ENCODE assay signal across 21 cellular contexts in genomic region chr22:26551568-26551967, GRCh38. TPM values are rescaled to one million over a fixed set of nuclear protein-coding genes. Genes with fewer than 3 reads are reported as not detected.
DNase-seq lines count a peak whose midpoint lies in the region; ATAC-seq and TF ChIP-seq lines count a peak whose summit lies in the region.
"Had no signal": no experiment of that assay in that cellular context is flagged by ENCODE, and none has a peak within 500 bp of the region (broad histone marks: within the 10 kb centered on the region; RNA-seq: fewer than 3 reads in every experiment).

No MANE protein-coding gene starts in this region.

- peak overlapping the region in 2 of 5 donors; percentile 33 to 42 for H3K4me3 Mint-ChIP-seq in immature natural killer cell
- H3K4me3 Mint-ChIP-seq: stimulated activated naive CD8-positive, alpha-beta T cell treated with anti-CD3 and anti-CD28 coated beads, Interleukin-15, Interleukin-2, amounts not matched to agents 100 ng/mL and 50 ng/mL, for 24 hours had no signal

- no peak overlapping the region for H2AK5ac ChIP-seq in trophoblast cell (ENCODE audit: low read length)

- peaks cover 85 to 93% of the 10 kb centered on the region in 2 donors for H3K4me1 Mint-ChIP-seq in immature natural killer cell

- H4K20me1 ChIP-seq in BLaER1 = peaks cover 66% of the 10 kb centered on the region
- H4K20me1 ChIP-seq in KMS-11 (ENCODE audit: insufficient read depth) = no peaks in the 10 kb centered on the region

- H3K79me1 ChIP-seq in trophoblast cell (ENCODE audit: low read length) = no peaks in the 10 kb centered on the region

- H3K27ac Mint-ChIP-seq in immature natural killer cell = peak overlapping the region; percentile 45 to 87 (median 84)
- H3K27ac Mint-ChIP-seq: stimulated activated naive CD8-positive, alpha-beta T cell treated with anti-CD3 and anti-CD28 coated beads, Interleukin-15, Interleukin-2, amounts not matched to agents 100 ng/mL and 50 ng/mL, for 24 hours had no signal

- no peak overlapping the region for H3K14ac ChIP-seq in trophoblast cell (ENCODE audit: low read length)

- no peak overlapping the region for H2BK5ac ChIP-seq in trophoblast cell (ENCODE audit: low read depth, low read length, poor library complexity)

- H3K4me1 ChIP-seq in BLaER1 = peaks cover 89% of the 10 kb centered on the region
- peaks cover 86% of the 10 kb centered on the region for H3K4me1 ChIP-seq in KMS-11 (ENCODE audit: low read depth, poor library complexity, severe bottlenecking)
- H3K4me1 ChIP-seq in trophoblast cell (ENCODE audit: control insufficient read depth in 1 of 2, insufficient read depth in 2 of 2, low read length in 2 of 2) = peaks cover 6 to 8% of the 10 kb centered on the region in 2 experiments
- H3K4me1 ChIP-seq: uterus had no signal

- H3K27ac ChIP-seq in BLaER1 (peak overlapping the region; percentile 57; the same call in 1 of the 2 replicates), KMS-11 (no peak overlapping the region; the same call in 1 of the 2 replicates), trophoblast cell (ENCODE audit: low read depth, low read length) (no peak overlapping the region)
- H3K27ac ChIP-seq: neutrophil, uterus had no signal

- H2AFZ ChIP-seq in KMS-11 (ENCODE audit: low read depth) (no peak overlapping the region), trophoblast cell (ENCODE audit: insufficient read depth, low read length, poor library complexity) (no peak overlapping the region)

- H3K4ac ChIP-seq in trophoblast cell (ENCODE audit: low read depth, low read length) = no peak overlapping the region

- no peak overlapping the region for H3K23ac ChIP-seq in trophoblast cell (ENCODE audit: low read length)

- H3K9me3 ChIP-seq in BLaER1 (no peaks in the 10 kb centered on the region), trophoblast cell (ENCODE audit: insufficient read depth, low read depth, low read length) (no peaks in the 10 kb centered on the region)
- H3K9me3 ChIP-seq: neutrophil, uterus had no signal

- H3K18ac ChIP-seq in trophoblast cell (ENCODE audit: low read length) = peak overlapping the region; percentile 0

- no peak for DNase-seq in immature natural killer cell
- DNase-seq in trophoblast cell = no peak
- DNase-seq in NCI-H510A treated with DMSO at 0.1 percent for 48 hours (lab: John Stamatoyannopoulos, UW) = no peak
- DNase-seq in hepatic stellate cell (ENCODE audit: low spot score) = no peak
- no peak for DNase-seq in MV-4-11 (lab: John Stamatoyannopoulos, UW)
- DNase-seq: activated CD4-positive, CD25-positive, alpha-beta regulatory T cell treated with anti-CD3 and anti-CD28 coated beads, Interleukin-2, amount 50 U/mL, for 72 hours; activated effector memory CD4-positive, alpha-beta T cell treated with Interleukin-2 at 50 U/mL for 16 hours; COR-L47; hippocampal formation; midbrain; NCI-H1436; NCI-H748 treated with DMSO at 0.1 percent for 48 hours; OCI-M1; stimulated activated CD4-positive, alpha-beta T cell treated with anti-CD3 and anti-CD28 coated beads, Interleukin-1b, Interleukin-23, amount 100 ng/mL, for 48 hours; uterus had no signal

- H3K36me3 ChIP-seq in BLaER1 = peaks cover 35% of the 10 kb centered on the region
- H3K36me3 ChIP-seq in KMS-11 (ENCODE audit: insufficient read depth) = no peaks in the 10 kb centered on the region
- H3K36me3 ChIP-seq in trophoblast cell (ENCODE audit: control insufficient read depth in 1 of 2, insufficient read depth in 2 of 2, low read length in 2 of 2) = peaks cover 0 to under 1% of the 10 kb centered on the region in 2 experiments
- H3K36me3 ChIP-seq: uterus had no signal

- H4K91ac ChIP-seq in trophoblast cell (ENCODE audit: low read depth, low read length) = no peak overlapping the region

- H3K4me3 ChIP-seq in BLaER1 = no peak overlapping the region
- H3K4me3 ChIP-seq in KMS-11 (IDR thresholded peaks at IDR 0.05; ENCODE audit: insufficient read depth, low read depth, low read length) = no peak overlapping the region
- no peak overlapping the region for H3K4me3 ChIP-seq in trophoblast cell (ENCODE audit: low read depth, low read length)
- H3K4me3 ChIP-seq: uterus had no signal

- ATAC-seq in HG03108 (IDR thresholded peaks at IDR 0.05; ENCODE audit: unreplicated experiment) = no peak
- ATAC-seq: HCT116 had no signal

- H4K12ac ChIP-seq in trophoblast cell (ENCODE audit: low read depth, low read length) = no peak overlapping the region

- peaks cover 2 to 7% (median 3%) of the 10 kb centered on the region in 3 donors for H3K27me3 Mint-ChIP-seq in immature natural killer cell (ENCODE audit: low read depth in 3 of 3)
- H3K27me3 Mint-ChIP-seq: stimulated activated naive CD8-positive, alpha-beta T cell treated with anti-CD3 and anti-CD28 coated beads, Interleukin-15, Interleukin-2, amounts not matched to agents 100 ng/mL and 50 ng/mL, for 24 hours had no signal

- no peak for TF ChIP-seq CTCF in KMS-11 (conservative IDR thresholded peaks at IDR 0.05; ENCODE audit: low read depth, low read length)

- H2BK12ac ChIP-seq in trophoblast cell (ENCODE audit: low read length) = no peak overlapping the region

- H2BK120ac ChIP-seq in trophoblast cell (ENCODE audit: insufficient read depth, low read length, poor library complexity) = no peak overlapping the region

- no peak overlapping the region for H4K8ac ChIP-seq in trophoblast cell (ENCODE audit: low read depth, low read length)

- no CpG with 5 or more reads among the region's 2 CpGs for WGBS in trophoblast cell (ENCODE audit: extremely low coverage, insufficient coverage, insufficient read length)

- H3K4me2 ChIP-seq in BLaER1 (peak overlapping the region; percentile 76), KMS-11 (no peak overlapping the region), trophoblast cell (ENCODE audit: low read length) (no peak overlapping the region)

- H3K9ac ChIP-seq in BLaER1 (peak overlapping the region; percentile 36; the same call in 1 of the 2 replicates), KMS-11 (peak overlapping the region; percentile 20; the same call in 1 of the 2 replicates), trophoblast cell (ENCODE audit: low read length) (no peak overlapping the region)

- H3K36me3 Mint-ChIP-seq in immature natural killer cell = peaks cover 3 to 19% (median 9%) of the 10 kb centered on the region in 3 donors

- H3K79me2 ChIP-seq in KMS-11 (ENCODE audit: insufficient read depth, low read depth) (peaks cover 50% of the 10 kb centered on the region), trophoblast cell (ENCODE audit: control insufficient read depth, insufficient read depth, low read length, poor library complexity) (no peaks in the 10 kb centered on the region)

- no peaks in the 10 kb centered on the region for H3K9me3 Mint-ChIP-seq in immature natural killer cell

- H3K27me3 ChIP-seq in BLaER1 = no peaks in the 10 kb centered on the region
- no peaks in the 10 kb centered on the region for H3K27me3 ChIP-seq in KMS-11 (ENCODE audit: insufficient read depth, low read depth)
- no peaks in the 10 kb centered on the region for H3K27me3 ChIP-seq in trophoblast cell (ENCODE audit: insufficient read depth, low read length)
- H3K27me3 ChIP-seq: neutrophil, uterus had no signal

RNA-seq across cellular contexts. Expression of gene TPST2, which starts 38.4 kb away (rescaled TPM):
- 100 to 1,000 TPM; 352 to 519 (median 512) TPM for polyA plus RNA-seq in immature natural killer cell
- 19.1 and 19.8 TPM in 2 replicates for polyA plus RNA-seq in trophoblast cell (2013)

RNA-seq across cellular contexts. Expression of gene TFIP11, which starts 39.3 kb away (rescaled TPM):
- 10 to 100 TPM; 16.3 to 59.9 (median 18.0) TPM for polyA plus RNA-seq in immature natural killer cell
- polyA plus RNA-seq in trophoblast cell (2013) = 27.7 and 27.8 TPM in 2 replicates
